In genomic region chr19:35545001-35545854, GRCh38 we compare ENCODE assay signal across 1 cellular context.
TF ChIP-seq lines count a peak whose summit lies in the region.

Gene TMEM147, plus strand, starts transcription at chr19:35545626. Its CDS starts 114 bp downstream, at chr19:35545740.

TF ChIP-seq in GM12878, 131 proteins besides CTCF, POLR2A, EP300 and RAD21 (continued from another document and continues in another):
- TF ChIP-seq SMAD5 (IDR thresholded peaks at IDR 0.05; ENCODE audit: low read depth) (0 out of 2 replicates have a peak, but pooled peaks have one; percentile 64), E2F8 (IDR thresholded peaks at IDR 0.05; ENCODE audit: low read depth, partially characterized antibody) (no peak), RB1 (IDR thresholded peaks at IDR 0.05; ENCODE audit: borderline replicate concordance) (peak; percentile 34; the same call in 1 of the 2 replicates), BCLAF1 (IDR thresholded peaks at IDR 0.05) (no peak), SUZ12 (IDR thresholded peaks at IDR 0.05; ENCODE audit: unreplicated experiment) (no peak), LARP7 (IDR thresholded peaks at IDR 0.05) (peak; percentile 83), IKZF1 (conservative IDR thresholded peaks at IDR 0.05) (peak; percentile 98), MXI1 (IDR thresholded peaks at IDR 0.05; ENCODE audit: low read depth, low read length) (peak; percentile 90), ZNF217 (IDR thresholded peaks at IDR 0.05) (no peak), HCFC1 (IDR thresholded peaks at IDR 0.05; ENCODE audit: low read length) (peak; percentile 94), ZBTB40 (IDR thresholded peaks at IDR 0.05; ENCODE audit: borderline replicate concordance) (peak; percentile 58; the same call in 1 of the 2 replicates), EED (IDR thresholded peaks at IDR 0.05; ENCODE audit: low read depth) (no peak), NR2C2 (IDR thresholded peaks at IDR 0.05; ENCODE audit: borderline replicate concordance, control insufficient read depth, insufficient read length, low read depth) (no peak), ELK1 (IDR thresholded peaks at IDR 0.05; ENCODE audit: low read depth, low read length) (peak; percentile 86; the same call in 1 of the 2 replicates), MTA2 (IDR thresholded peaks at IDR 0.05; ENCODE audit: low read depth) (no peak), CBX3 (IDR thresholded peaks at IDR 0.05; ENCODE audit: borderline replicate concordance, low read depth) (no peak), RAD51 (IDR thresholded peaks at IDR 0.05) (0 out of 2 replicates have a peak, but pooled peaks have one; percentile 16), CHD4 (IDR thresholded peaks at IDR 0.05) (no peak), CEBPB (IDR thresholded peaks at IDR 0.05; ENCODE audit: borderline replicate concordance in 1 of 2, low read depth in 2 of 2, low read length in 2 of 2) (no peak), ZZZ3 (IDR thresholded peaks at IDR 0.05; ENCODE audit: control insufficient read depth, insufficient read length, low read depth) (no peak), RELA (IDR thresholded peaks at IDR 0.05; ENCODE audit: borderline replicate concordance, partially characterized antibody) (peak; percentile 36), TCF7 (IDR thresholded peaks at IDR 0.05; ENCODE audit: borderline replicate concordance) (no peak), CREM (IDR thresholded peaks at IDR 0.05; ENCODE audit: low read depth) (peak; percentile 99), E4F1 (IDR thresholded peaks at IDR 0.05; ENCODE audit: borderline replicate concordance, partially characterized antibody) (peak; percentile 16), BRCA1 (IDR thresholded peaks at IDR 0.05; ENCODE audit: low read depth, low read length) (no peak), ZNF207 (IDR thresholded peaks at IDR 0.05; ENCODE audit: borderline replicate concordance) (no peak), ATF2 (IDR thresholded peaks at IDR 0.05; ENCODE audit: low read length) (no peak), MTA3 (IDR thresholded peaks at IDR 0.05; ENCODE audit: borderline replicate concordance, low read length) (no peak), NFXL1 (IDR thresholded peaks at IDR 0.05; ENCODE audit: borderline replicate concordance) (no peak), NBN (IDR thresholded peaks at IDR 0.05) (peak; percentile 90), NRF1 (conservative IDR thresholded peaks at IDR 0.05; ENCODE audit: low read depth, low read length) (no peak), ATF3 (IDR thresholded peaks at IDR 0.05; ENCODE audit: borderline replicate concordance, extremely low read depth, low read depth, low read length) (peak; percentile 95), POLR2AphosphoS5 (IDR thresholded peaks at IDR 0.05; ENCODE audit: low read length) (peak; percentile 68; the same call in 1 of the 2 replicates), CHD2 (IDR thresholded peaks at IDR 0.05; ENCODE audit: borderline replicate concordance, low read depth, low read length) (peak; percentile 56; the same call in 1 of the 2 replicates), SMARCA5 (IDR thresholded peaks at IDR 0.05) (peak; percentile 68), YBX1 (IDR thresholded peaks at IDR 0.05) (no peak), MLLT1 (IDR thresholded peaks at IDR 0.05) (no peak), SPI1 (IDR thresholded peaks at IDR 0.05; ENCODE audit: borderline replicate concordance, insufficient read depth, low read depth, low read length) (no peak), BCL3 (IDR thresholded peaks at IDR 0.05; ENCODE audit: borderline replicate concordance, insufficient read depth, low read depth, low read length, poor library complexity, severe bottlenecking) (peak; percentile 33), ATF7 (IDR thresholded peaks at IDR 0.05; ENCODE audit: low read depth) (peak; percentile 55), NFIC (IDR thresholded peaks at IDR 0.05; ENCODE audit: low read depth, low read length) (no peak), EGR1 (IDR thresholded peaks at IDR 0.05; ENCODE audit: borderline replicate concordance in 1 of 2, low read depth in 2 of 2, low read length in 2 of 2) (peak in 1 of 2 experiments; percentile 10; a peak in 1 of 3 replicates), ZNF384 (IDR thresholded peaks at IDR 0.05; ENCODE audit: borderline replicate concordance, low read depth, low read length) (no peak), MYB (IDR thresholded peaks at IDR 0.05; ENCODE audit: borderline replicate concordance, low read depth, low read length) (no peak), SMC3 (IDR thresholded peaks at IDR 0.05; ENCODE audit: borderline replicate concordance, low read length) (no peak), TCF3 (IDR thresholded peaks at IDR 0.05; ENCODE audit: borderline replicate concordance, insufficient read depth, low read depth, low read length) (0 out of 2 replicates have a peak, but pooled peaks have one; percentile 41), FOXK2 (IDR thresholded peaks at IDR 0.05) (no peak), ZBED1 (IDR thresholded peaks at IDR 0.05; ENCODE audit: borderline replicate concordance) (no peak), SUPT20H (IDR thresholded peaks at IDR 0.05; ENCODE audit: borderline replicate concordance, control insufficient read depth, low read depth, low read length) (no peak)
